In genomic region chr3:45496550-45496949, GRCh38 we compare ENCODE assay signal across 18 cellular contexts.
DNase-seq lines count a peak whose midpoint lies in the region; ATAC-seq and TF ChIP-seq lines count a peak whose summit lies in the region.
"Had no signal": no experiment of that assay in that cellular context is flagged by ENCODE, and none has a peak within 500 bp of the region (broad histone marks: within the 10 kb centered on the region; RNA-seq: fewer than 3 reads in every experiment).

No MANE protein-coding gene starts in this region.

- no peak for TF ChIP-seq POLR2A in stomach (IDR thresholded peaks at IDR 0.05)

- no peaks in the 10 kb centered on the region for H3K9me3 ChIP-seq in BE2C
- H3K9me3 ChIP-seq in stomach, result no peaks in the 10 kb centered on the region
- no peaks in the 10 kb centered on the region for H3K9me3 ChIP-seq in ascending aorta
- H3K9me3 ChIP-seq: pancreas had no signal

- no peak for ATAC-seq in GM19035 (IDR thresholded peaks at IDR 0.05; ENCODE audit: unreplicated experiment)
- ATAC-seq: activated T-cell treated with anti-CD3 and anti-CD28 coated beads, Interleukin-2, amount 50 U/mL, for 72 hours; K562 had no signal

- H3K27ac ChIP-seq in stomach (no peak overlapping the region), ascending aorta (no peak overlapping the region)
- H3K27ac ChIP-seq: coronary artery, hepatocyte, pancreas had no signal

- TF ChIP-seq CTCF in BE2C (IDR thresholded peaks at IDR 0.05; ENCODE audit: low read depth, low read length), result no peak
- no peak for TF ChIP-seq CTCF in choroid plexus epithelial cell (conservative IDR thresholded peaks at IDR 0.05; ENCODE audit: low read depth, low read length)
- no peak for TF ChIP-seq CTCF in stomach (IDR thresholded peaks at IDR 0.05)
- no peak for TF ChIP-seq CTCF in ascending aorta (IDR thresholded peaks at IDR 0.05)

- H3K4me3 ChIP-seq in BE2C (ENCODE audit: low read depth, low read length) (no peak overlapping the region), choroid plexus epithelial cell (ENCODE audit: low read depth, low read length) (no peak overlapping the region), stomach (no peak overlapping the region), ascending aorta (no peak overlapping the region)
- H3K4me3 ChIP-seq: coronary artery, hepatocyte, K562, pancreas had no signal

- H3K4me1 ChIP-seq in BE2C, result no peaks in the 10 kb centered on the region
- no peaks in the 10 kb centered on the region for H3K4me1 ChIP-seq in stomach
- H3K4me1 ChIP-seq in ascending aorta, result no peaks in the 10 kb centered on the region
- H3K4me1 ChIP-seq: pancreas had no signal

- intact Hi-C loops in stomach (cut with DNase I; ENCODE audit: low total_unique reads), result loop anchor here (10.0 kb wide), 2 partner anchors 282 to 462 kb away; no protein-coding TSS in a partner anchor
- intact Hi-C loops in ascending aorta (cut with DNase I), result loop anchor here (10.0 kb wide), 1 partner anchor 272 kb away; the partner anchor contains the start of gene TMEM158

- no peaks in the 10 kb centered on the region for H3K27me3 ChIP-seq in BE2C
- no peaks in the 10 kb centered on the region for H3K27me3 ChIP-seq in stomach
- H3K27me3 ChIP-seq in ascending aorta, result no peaks in the 10 kb centered on the region
- H3K27me3 ChIP-seq: hepatocyte, pancreas had no signal

- H3K36me3 ChIP-seq in BE2C (no peaks in the 10 kb centered on the region), stomach (peaks cover 3 to 75% (median 70%) of the 10 kb centered on the region in 4 donors), ascending aorta (peaks cover 4 to 14% of the 10 kb centered on the region in 2 donors)
- H3K36me3 ChIP-seq: pancreas had no signal

- peak; percentile 60 for DNase-seq in BE2C
- peak; percentile 97 for DNase-seq in LHCN-M2 (ENCODE audit: low read depth)
- DNase-seq in choroid plexus epithelial cell (ENCODE audit: low read depth), result peak; percentile 71
- peak; percentile 97 for DNase-seq in myocyte (ENCODE audit: low read depth)
- DNase-seq in globus pallidus (ENCODE audit: low spot score), result no peak
- DNase-seq in stomach, result no peak
- no peak for DNase-seq in ascending aorta (ENCODE audit: low spot score in 2 of 2)
- DNase-seq: activated CD4-positive, alpha-beta T cell treated with anti-CD3 and anti-CD28 coated beads, Interleukin-2, amount 50 U/mL, for 4 hours; activated T-cell treated with anti-CD3 and anti-CD28 coated beads, Interleukin-2, amount 50 U/mL, for 72 hours; amniotic stem cell; DMS79 treated with DMSO at 0.1 percent for 48 hours; NCI-H1092 treated with DMSO at 0.1 percent for 48 hours; pancreas; stimulated activated CD4-positive, alpha-beta T cell treated with anti-CD3 and anti-CD28 coated beads, Interleukin-12 subunit alpha, Interleukin-12 subunit beta, amount 100 ng/mL, for 4 hours had no signal

- no peak for TF ChIP-seq EP300 in stomach (IDR thresholded peaks at IDR 0.05)

- WGBS in stomach, 5 donors, result 61 to 77% (median 72%) methylated on average over 3 of the region's 3 CpGs

Comparison
In these comparisons a context has a peak if more than half of its experiments do, and no peak if none do; other contexts are left out.
1. DNase-seq: peak in BE2C (single experiment), LHCN-M2 (single experiment), choroid plexus epithelial cell (single experiment) and myocyte (single experiment); none in globus pallidus (single experiment), stomach (single experiment) and ascending aorta (0 of 2).